In the genomic region with DNA sequence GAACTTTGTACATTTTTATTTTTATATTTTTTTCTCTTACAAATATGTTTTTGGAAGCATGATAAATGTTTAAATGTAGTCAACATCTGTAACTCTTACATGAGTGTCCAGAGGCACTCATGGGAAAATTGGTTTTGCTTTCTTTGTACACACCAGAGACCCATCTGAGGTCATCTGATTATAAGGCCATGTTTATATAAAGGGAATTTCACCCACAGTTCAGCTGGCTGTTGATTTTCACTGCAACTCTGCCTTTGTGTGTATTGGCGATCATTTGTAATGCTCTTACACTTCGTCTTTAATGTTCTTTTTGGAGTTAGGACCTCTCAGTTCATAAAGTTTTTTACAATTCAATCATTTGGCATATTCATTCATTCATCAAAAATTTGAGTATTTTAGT, we compare ENCODE assay signal across 2 cellular contexts.
TF ChIP-seq lines count a peak whose summit lies in the region.

No MANE protein-coding gene starts in this region.

TF ChIP-seq in SK-N-SH, 30 proteins besides CTCF, POLR2A, EP300 and RAD21 (continued from another document):
- TF ChIP-seq GATA2 (CRISPR knock-in tag; IDR thresholded peaks at IDR 0.05) (no peak), YY1 (IDR thresholded peaks at IDR 0.05; ENCODE audit: low read depth) (no peak), ELF1 (IDR thresholded peaks at IDR 0.05) (no peak), FOXM1 (IDR thresholded peaks at IDR 0.05; ENCODE audit: low read depth) (no peak), TEAD4 (IDR thresholded peaks at IDR 0.05; ENCODE audit: borderline replicate concordance, insufficient read depth) (no peak), RFX5 (IDR thresholded peaks at IDR 0.05; ENCODE audit: low read length) (no peak), TAF1 (IDR thresholded peaks at IDR 0.05; ENCODE audit: borderline replicate concordance, low read depth, low read length) (no peak), SIN3A (IDR thresholded peaks at IDR 0.05; ENCODE audit: borderline replicate concordance, low read depth, low read length) (no peak), NRF1 (IDR thresholded peaks at IDR 0.05; ENCODE audit: low read depth, low read length) (no peak), MEF2A (IDR thresholded peaks at IDR 0.05; ENCODE audit: borderline replicate concordance, low read depth) (no peak), RXRA (IDR thresholded peaks at IDR 0.05; ENCODE audit: borderline replicate concordance, low read depth) (no peak)
- TF ChIP-seq, protein P1, sequence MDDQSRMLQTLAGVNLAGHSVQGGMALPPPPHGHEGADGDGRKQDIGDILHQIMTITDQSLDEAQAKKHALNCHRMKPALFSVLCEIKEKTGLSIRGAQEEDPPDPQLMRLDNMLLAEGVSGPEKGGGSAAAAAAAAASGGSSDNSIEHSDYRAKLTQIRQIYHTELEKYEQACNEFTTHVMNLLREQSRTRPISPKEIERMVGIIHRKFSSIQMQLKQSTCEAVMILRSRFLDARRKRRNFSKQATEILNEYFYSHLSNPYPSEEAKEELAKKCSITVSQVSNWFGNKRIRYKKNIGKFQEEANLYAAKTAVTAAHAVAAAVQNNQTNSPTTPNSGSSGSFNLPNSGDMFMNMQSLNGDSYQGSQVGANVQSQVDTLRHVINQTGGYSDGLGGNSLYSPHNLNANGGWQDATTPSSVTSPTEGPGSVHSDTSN (IDR thresholded peaks at IDR 0.05): no peak
- TF ChIP-seq, protein P2, sequence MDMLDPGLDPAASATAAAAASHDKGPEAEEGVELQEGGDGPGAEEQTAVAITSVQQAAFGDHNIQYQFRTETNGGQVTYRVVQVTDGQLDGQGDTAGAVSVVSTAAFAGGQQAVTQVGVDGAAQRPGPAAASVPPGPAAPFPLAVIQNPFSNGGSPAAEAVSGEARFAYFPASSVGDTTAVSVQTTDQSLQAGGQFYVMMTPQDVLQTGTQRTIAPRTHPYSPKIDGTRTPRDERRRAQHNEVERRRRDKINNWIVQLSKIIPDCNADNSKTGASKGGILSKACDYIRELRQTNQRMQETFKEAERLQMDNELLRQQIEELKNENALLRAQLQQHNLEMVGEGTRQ (IDR thresholded peaks at IDR 0.05; ENCODE audit: borderline replicate concordance, low read depth, low read length): no peak

TF ChIP-seq in SK-N-SH treated with all-trans-retinoic acid at 6 μM for 48 hours, 23 proteins besides CTCF, POLR2A, EP300 and RAD21 (continued from another document):
- TF ChIP-seq ISL1 (CRISPR knock-in tag; IDR thresholded peaks at IDR 0.05): no peak
- no peak for TF ChIP-seq CSDC2 (CRISPR knock-in tag; IDR thresholded peaks at IDR 0.05)
- TF ChIP-seq ZC3H10 (CRISPR knock-in tag; IDR thresholded peaks at IDR 0.05): no peak
- no peak for TF ChIP-seq ZFP3 (CRISPR knock-in tag; IDR thresholded peaks at IDR 0.05)
- TF ChIP-seq ARNTL (CRISPR knock-in tag; IDR thresholded peaks at IDR 0.05; ENCODE audit: borderline replicate concordance, low read depth): no peak
- no peak for TF ChIP-seq SNAI2 (CRISPR knock-in tag; IDR thresholded peaks at IDR 0.05)
- TF ChIP-seq, protein P3, sequence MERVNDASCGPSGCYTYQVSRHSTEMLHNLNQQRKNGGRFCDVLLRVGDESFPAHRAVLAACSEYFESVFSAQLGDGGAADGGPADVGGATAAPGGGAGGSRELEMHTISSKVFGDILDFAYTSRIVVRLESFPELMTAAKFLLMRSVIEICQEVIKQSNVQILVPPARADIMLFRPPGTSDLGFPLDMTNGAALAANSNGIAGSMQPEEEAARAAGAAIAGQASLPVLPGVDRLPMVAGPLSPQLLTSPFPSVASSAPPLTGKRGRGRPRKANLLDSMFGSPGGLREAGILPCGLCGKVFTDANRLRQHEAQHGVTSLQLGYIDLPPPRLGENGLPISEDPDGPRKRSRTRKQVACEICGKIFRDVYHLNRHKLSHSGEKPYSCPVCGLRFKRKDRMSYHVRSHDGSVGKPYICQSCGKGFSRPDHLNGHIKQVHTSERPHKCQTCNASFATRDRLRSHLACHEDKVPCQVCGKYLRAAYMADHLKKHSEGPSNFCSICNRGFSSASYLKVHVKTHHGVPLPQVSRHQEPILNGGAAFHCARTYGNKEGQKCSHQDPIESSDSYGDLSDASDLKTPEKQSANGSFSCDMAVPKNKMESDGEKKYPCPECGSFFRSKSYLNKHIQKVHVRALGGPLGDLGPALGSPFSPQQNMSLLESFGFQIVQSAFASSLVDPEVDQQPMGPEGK (CRISPR knock-in tag; IDR thresholded peaks at IDR 0.05; ENCODE audit: borderline replicate concordance): no peak
- TF ChIP-seq, protein P4, sequence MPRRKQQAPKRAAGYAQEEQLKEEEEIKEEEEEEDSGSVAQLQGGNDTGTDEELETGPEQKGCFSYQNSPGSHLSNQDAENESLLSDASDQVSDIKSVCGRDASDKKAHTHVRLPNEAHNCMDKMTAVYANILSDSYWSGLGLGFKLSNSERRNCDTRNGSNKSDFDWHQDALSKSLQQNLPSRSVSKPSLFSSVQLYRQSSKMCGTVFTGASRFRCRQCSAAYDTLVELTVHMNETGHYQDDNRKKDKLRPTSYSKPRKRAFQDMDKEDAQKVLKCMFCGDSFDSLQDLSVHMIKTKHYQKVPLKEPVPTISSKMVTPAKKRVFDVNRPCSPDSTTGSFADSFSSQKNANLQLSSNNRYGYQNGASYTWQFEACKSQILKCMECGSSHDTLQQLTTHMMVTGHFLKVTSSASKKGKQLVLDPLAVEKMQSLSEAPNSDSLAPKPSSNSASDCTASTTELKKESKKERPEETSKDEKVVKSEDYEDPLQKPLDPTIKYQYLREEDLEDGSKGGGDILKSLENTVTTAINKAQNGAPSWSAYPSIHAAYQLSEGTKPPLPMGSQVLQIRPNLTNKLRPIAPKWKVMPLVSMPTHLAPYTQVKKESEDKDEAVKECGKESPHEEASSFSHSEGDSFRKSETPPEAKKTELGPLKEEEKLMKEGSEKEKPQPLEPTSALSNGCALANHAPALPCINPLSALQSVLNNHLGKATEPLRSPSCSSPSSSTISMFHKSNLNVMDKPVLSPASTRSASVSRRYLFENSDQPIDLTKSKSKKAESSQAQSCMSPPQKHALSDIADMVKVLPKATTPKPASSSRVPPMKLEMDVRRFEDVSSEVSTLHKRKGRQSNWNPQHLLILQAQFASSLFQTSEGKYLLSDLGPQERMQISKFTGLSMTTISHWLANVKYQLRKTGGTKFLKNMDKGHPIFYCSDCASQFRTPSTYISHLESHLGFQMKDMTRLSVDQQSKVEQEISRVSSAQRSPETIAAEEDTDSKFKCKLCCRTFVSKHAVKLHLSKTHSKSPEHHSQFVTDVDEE (CRISPR knock-in tag; IDR thresholded peaks at IDR 0.05): no peak
- TF ChIP-seq ESRRG (CRISPR knock-in tag; IDR thresholded peaks at IDR 0.05): no peak
- TF ChIP-seq ZNF8 (CRISPR knock-in tag; IDR thresholded peaks at IDR 0.05): no peak
- no peak for TF ChIP-seq RARB (CRISPR knock-in tag; IDR thresholded peaks at IDR 0.05)
- TF ChIP-seq ZNF70 (CRISPR knock-in tag; IDR thresholded peaks at IDR 0.05): no peak
- no peak for TF ChIP-seq BACH2 (CRISPR knock-in tag; IDR thresholded peaks at IDR 0.05; ENCODE audit: borderline replicate concordance)
- TF ChIP-seq TOX (CRISPR knock-in tag; IDR thresholded peaks at IDR 0.05; ENCODE audit: borderline replicate concordance): no peak
- no peak for TF ChIP-seq ZFP30 (CRISPR knock-in tag; IDR thresholded peaks at IDR 0.05)
- TF ChIP-seq OSR1 (CRISPR knock-in tag; IDR thresholded peaks at IDR 0.05): no peak
